In the genomic region with DNA sequence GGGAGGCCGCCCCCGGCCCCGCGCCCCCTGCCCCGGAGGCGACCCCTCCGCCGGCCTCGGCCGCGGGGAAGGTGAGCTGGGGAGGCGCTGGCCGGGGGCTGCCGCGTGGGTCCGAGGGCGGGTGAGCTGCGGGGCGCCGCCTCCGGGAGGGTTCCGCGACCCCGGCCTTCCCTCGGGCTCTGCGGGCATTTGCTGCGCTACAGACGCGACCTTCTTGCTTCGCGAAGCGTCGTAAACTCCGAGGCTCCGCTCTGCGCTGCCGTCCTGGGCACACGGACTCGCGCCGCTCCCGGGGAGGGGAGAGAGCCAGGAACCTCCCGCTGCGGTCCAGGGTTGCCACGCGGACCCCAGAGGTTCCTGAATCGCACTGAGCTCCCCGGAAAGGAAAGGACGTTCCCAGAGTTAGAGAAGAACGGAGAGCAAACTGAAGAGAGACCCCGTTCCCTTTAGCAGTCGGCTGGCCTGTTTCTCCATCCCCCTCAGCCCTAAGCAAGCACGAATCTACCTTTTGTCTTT, we compare ENCODE assay signal across 2 cellular contexts.
TF ChIP-seq lines count a peak whose summit lies in the region.

No MANE protein-coding gene starts in this region.

TF ChIP-seq in K562, 482 proteins besides CTCF, POLR2A, EP300 and RAD21 (continued from another document):
- TF ChIP-seq, protein P1, sequence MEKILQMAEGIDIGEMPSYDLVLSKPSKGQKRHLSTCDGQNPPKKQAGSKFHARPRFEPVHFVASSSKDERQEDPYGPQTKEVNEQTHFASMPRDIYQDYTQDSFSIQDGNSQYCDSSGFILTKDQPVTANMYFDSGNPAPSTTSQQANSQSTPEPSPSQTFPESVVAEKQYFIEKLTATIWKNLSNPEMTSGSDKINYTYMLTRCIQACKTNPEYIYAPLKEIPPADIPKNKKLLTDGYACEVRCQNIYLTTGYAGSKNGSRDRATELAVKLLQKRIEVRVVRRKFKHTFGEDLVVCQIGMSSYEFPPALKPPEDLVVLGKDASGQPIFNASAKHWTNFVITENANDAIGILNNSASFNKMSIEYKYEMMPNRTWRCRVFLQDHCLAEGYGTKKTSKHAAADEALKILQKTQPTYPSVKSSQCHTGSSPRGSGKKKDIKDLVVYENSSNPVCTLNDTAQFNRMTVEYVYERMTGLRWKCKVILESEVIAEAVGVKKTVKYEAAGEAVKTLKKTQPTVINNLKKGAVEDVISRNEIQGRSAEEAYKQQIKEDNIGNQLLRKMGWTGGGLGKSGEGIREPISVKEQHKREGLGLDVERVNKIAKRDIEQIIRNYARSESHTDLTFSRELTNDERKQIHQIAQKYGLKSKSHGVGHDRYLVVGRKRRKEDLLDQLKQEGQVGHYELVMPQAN (IDR thresholded peaks at IDR 0.05; ENCODE audit: borderline replicate concordance) = peak; percentile 62
- TF ChIP-seq MXI1 (IDR thresholded peaks at IDR 0.05; ENCODE audit: low read depth, low read length) = 0 out of 2 replicates have a peak, but pooled peaks have one; percentile 7
- TF ChIP-seq ZBTB8A (IDR thresholded peaks at IDR 0.05; ENCODE audit: partially characterized antibody) = no peak
- 0 out of 2 replicates have a peak, but pooled peaks have one; percentile 53 for TF ChIP-seq LARP7 (IDR thresholded peaks at IDR 0.05)
- TF ChIP-seq PHF8 (IDR thresholded peaks at IDR 0.05; ENCODE audit: borderline replicate concordance, low read length) = peak; percentile 17; the same call in 1 of the 2 replicates
- TF ChIP-seq, protein P2, sequence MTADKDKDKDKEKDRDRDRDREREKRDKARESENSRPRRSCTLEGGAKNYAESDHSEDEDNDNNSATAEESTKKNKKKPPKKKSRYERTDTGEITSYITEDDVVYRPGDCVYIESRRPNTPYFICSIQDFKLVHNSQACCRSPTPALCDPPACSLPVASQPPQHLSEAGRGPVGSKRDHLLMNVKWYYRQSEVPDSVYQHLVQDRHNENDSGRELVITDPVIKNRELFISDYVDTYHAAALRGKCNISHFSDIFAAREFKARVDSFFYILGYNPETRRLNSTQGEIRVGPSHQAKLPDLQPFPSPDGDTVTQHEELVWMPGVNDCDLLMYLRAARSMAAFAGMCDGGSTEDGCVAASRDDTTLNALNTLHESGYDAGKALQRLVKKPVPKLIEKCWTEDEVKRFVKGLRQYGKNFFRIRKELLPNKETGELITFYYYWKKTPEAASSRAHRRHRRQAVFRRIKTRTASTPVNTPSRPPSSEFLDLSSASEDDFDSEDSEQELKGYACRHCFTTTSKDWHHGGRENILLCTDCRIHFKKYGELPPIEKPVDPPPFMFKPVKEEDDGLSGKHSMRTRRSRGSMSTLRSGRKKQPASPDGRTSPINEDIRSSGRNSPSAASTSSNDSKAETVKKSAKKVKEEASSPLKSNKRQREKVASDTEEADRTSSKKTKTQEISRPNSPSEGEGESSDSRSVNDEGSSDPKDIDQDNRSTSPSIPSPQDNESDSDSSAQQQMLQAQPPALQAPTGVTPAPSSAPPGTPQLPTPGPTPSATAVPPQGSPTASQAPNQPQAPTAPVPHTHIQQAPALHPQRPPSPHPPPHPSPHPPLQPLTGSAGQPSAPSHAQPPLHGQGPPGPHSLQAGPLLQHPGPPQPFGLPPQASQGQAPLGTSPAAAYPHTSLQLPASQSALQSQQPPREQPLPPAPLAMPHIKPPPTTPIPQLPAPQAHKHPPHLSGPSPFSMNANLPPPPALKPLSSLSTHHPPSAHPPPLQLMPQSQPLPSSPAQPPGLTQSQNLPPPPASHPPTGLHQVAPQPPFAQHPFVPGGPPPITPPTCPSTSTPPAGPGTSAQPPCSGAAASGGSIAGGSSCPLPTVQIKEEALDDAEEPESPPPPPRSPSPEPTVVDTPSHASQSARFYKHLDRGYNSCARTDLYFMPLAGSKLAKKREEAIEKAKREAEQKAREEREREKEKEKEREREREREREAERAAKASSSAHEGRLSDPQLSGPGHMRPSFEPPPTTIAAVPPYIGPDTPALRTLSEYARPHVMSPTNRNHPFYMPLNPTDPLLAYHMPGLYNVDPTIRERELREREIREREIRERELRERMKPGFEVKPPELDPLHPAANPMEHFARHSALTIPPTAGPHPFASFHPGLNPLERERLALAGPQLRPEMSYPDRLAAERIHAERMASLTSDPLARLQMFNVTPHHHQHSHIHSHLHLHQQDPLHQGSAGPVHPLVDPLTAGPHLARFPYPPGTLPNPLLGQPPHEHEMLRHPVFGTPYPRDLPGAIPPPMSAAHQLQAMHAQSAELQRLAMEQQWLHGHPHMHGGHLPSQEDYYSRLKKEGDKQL (CRISPR knock-in tag; IDR thresholded peaks at IDR 0.05; ENCODE audit: borderline replicate concordance) = 0 out of 2 replicates have a peak, but pooled peaks have one; percentile 55
- TF ChIP-seq RBBP5 (IDR thresholded peaks at IDR 0.05; ENCODE audit: borderline replicate concordance, insufficient read depth, low read length, poor library complexity, severe bottlenecking) = peak; percentile 34
- TF ChIP-seq SAFB (IDR thresholded peaks at IDR 0.05; ENCODE audit: borderline replicate concordance, low read depth, low read length) = 0 out of 2 replicates have a peak, but pooled peaks have one; percentile 2
- 0 out of 2 replicates have a peak, but pooled peaks have one; percentile 24 for TF ChIP-seq SMC3 (conservative IDR thresholded peaks at IDR 0.05; ENCODE audit: insufficient read depth, low read depth, low read length)
- TF ChIP-seq ZNF232 (CRISPR knock-in tag; IDR thresholded peaks at IDR 0.05) = 0 out of 2 replicates have a peak, but pooled peaks have one; percentile 6
- peak; percentile 1 for TF ChIP-seq PCBP1 (IDR thresholded peaks at IDR 0.05; ENCODE audit: low read depth, low read length, poor library complexity, severe bottlenecking)
- TF ChIP-seq FOXA3 (CRISPR knock-in tag; conservative IDR thresholded peaks at IDR 0.05 in 1 of 2, IDR thresholded peaks at IDR 0.05 in 1 of 2) = peak in 1 of 2 experiments; percentile 30; a peak in 1 of 4 replicates
- TF ChIP-seq SRSF7 (optimal IDR thresholded peaks at IDR 0.05; ENCODE audit: low read depth, low read length) = no peak
- peak; percentile 9 for TF ChIP-seq FUS (optimal IDR thresholded peaks at IDR 0.05; ENCODE audit: low read depth, low read length)
- 0 out of 2 replicates have a peak, but pooled peaks have one; percentile 7 for TF ChIP-seq ZNF76 (CRISPR knock-in tag; IDR thresholded peaks at IDR 0.05; ENCODE audit: borderline replicate concordance)

TF ChIP-seq in HepG2, 621 proteins besides CTCF, POLR2A, EP300 and RAD21 (continued from another document and continues in another):
- TF ChIP-seq, protein P3, sequence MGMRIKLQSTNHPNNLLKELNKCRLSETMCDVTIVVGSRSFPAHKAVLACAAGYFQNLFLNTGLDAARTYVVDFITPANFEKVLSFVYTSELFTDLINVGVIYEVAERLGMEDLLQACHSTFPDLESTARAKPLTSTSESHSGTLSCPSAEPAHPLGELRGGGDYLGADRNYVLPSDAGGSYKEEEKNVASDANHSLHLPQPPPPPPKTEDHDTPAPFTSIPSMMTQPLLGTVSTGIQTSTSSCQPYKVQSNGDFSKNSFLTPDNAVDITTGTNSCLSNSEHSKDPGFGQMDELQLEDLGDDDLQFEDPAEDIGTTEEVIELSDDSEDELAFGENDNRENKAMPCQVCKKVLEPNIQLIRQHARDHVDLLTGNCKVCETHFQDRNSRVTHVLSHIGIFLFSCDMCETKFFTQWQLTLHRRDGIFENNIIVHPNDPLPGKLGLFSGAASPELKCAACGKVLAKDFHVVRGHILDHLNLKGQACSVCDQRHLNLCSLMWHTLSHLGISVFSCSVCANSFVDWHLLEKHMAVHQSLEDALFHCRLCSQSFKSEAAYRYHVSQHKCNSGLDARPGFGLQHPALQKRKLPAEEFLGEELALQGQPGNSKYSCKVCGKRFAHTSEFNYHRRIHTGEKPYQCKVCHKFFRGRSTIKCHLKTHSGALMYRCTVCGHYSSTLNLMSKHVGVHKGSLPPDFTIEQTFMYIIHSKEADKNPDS (CRISPR knock-in tag; IDR thresholded peaks at IDR 0.05) = 0 out of 2 replicates have a peak, but pooled peaks have one; percentile 30
- TF ChIP-seq, protein P4, sequence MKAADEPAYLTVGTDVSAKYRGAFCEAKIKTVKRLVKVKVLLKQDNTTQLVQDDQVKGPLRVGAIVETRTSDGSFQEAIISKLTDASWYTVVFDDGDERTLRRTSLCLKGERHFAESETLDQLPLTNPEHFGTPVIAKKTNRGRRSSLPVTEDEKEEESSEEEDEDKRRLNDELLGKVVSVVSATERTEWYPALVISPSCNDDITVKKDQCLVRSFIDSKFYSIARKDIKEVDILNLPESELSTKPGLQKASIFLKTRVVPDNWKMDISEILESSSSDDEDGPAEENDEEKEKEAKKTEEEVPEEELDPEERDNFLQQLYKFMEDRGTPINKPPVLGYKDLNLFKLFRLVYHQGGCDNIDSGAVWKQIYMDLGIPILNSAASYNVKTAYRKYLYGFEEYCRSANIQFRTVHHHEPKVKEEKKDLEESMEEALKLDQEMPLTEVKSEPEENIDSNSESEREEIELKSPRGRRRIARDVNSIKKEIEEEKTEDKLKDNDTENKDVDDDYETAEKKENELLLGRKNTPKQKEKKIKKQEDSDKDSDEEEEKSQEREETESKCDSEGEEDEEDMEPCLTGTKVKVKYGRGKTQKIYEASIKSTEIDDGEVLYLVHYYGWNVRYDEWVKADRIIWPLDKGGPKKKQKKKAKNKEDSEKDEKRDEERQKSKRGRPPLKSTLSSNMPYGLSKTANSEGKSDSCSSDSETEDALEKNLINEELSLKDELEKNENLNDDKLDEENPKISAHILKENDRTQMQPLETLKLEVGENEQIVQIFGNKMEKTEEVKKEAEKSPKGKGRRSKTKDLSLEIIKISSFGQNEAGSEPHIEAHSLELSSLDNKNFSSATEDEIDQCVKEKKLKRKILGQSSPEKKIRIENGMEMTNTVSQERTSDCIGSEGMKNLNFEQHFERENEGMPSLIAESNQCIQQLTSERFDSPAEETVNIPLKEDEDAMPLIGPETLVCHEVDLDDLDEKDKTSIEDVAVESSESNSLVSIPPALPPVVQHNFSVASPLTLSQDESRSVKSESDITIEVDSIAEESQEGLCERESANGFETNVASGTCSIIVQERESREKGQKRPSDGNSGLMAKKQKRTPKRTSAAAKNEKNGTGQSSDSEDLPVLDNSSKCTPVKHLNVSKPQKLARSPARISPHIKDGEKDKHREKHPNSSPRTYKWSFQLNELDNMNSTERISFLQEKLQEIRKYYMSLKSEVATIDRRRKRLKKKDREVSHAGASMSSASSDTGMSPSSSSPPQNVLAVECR (CRISPR knock-in tag; IDR thresholded peaks at IDR 0.05; ENCODE audit: borderline replicate concordance) = peak; percentile 17
- 0 out of 2 replicates have a peak, but pooled peaks have one; percentile 12 for TF ChIP-seq ZNF510 (CRISPR knock-in tag; IDR thresholded peaks at IDR 0.05; ENCODE audit: low read depth)
- TF ChIP-seq, protein P5, sequence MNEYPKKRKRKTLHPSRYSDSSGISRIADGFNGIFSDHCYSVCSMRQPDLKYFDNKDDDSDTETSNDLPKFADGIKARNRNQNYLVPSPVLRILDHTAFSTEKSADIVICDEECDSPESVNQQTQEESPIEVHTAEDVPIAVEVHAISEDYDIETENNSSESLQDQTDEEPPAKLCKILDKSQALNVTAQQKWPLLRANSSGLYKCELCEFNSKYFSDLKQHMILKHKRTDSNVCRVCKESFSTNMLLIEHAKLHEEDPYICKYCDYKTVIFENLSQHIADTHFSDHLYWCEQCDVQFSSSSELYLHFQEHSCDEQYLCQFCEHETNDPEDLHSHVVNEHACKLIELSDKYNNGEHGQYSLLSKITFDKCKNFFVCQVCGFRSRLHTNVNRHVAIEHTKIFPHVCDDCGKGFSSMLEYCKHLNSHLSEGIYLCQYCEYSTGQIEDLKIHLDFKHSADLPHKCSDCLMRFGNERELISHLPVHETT (CRISPR knock-in tag; conservative IDR thresholded peaks at IDR 0.05) = no peak
- peak; percentile 5; the same call in 1 of the 2 replicates for TF ChIP-seq ZNF160 (CRISPR knock-in tag; IDR thresholded peaks at IDR 0.05)
- no peak for TF ChIP-seq ZNF382 (CRISPR knock-in tag; IDR thresholded peaks at IDR 0.05; ENCODE audit: borderline replicate concordance)
- no peak; the same call in 1 of the 2 replicates for TF ChIP-seq ZNF274 (CRISPR knock-in tag; IDR thresholded peaks at IDR 0.05)
- TF ChIP-seq RBFOX2 (IDR thresholded peaks at IDR 0.05; ENCODE audit: low read depth, low read length) = 0 out of 2 replicates have a peak, but pooled peaks have one; percentile 11
- TF ChIP-seq, protein P6, sequence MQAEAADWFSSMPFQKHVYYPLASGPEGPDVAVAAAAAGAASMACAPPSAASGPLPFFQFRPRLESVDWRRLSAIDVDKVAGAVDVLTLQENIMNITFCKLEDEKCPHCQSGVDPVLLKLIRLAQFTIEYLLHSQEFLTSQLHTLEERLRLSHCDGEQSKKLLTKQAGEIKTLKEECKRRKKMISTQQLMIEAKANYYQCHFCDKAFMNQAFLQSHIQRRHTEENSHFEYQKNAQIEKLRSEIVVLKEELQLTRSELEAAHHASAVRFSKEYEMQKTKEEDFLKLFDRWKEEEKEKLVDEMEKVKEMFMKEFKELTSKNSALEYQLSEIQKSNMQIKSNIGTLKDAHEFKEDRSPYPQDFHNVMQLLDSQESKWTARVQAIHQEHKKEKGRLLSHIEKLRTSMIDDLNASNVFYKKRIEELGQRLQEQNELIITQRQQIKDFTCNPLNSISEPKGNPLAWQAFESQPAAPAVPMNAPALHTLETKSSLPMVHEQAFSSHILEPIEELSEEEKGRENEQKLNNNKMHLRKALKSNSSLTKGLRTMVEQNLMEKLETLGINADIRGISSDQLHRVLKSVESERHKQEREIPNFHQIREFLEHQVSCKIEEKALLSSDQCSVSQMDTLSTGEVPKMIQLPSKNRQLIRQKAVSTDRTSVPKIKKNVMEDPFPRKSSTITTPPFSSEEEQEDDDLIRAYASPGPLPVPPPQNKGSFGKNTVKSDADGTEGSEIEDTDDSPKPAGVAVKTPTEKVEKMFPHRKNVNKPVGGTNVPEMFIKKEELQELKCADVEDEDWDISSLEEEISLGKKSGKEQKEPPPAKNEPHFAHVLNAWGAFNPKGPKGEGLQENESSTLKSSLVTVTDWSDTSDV (CRISPR knock-in tag; IDR thresholded peaks at IDR 0.05) = peak; percentile 25; the same call in 1 of the 2 replicates
- 0 out of 2 replicates have a peak, but pooled peaks have one; percentile 27 for TF ChIP-seq ZNF329 (CRISPR knock-in tag; IDR thresholded peaks at IDR 0.05; ENCODE audit: low read depth)
- TF ChIP-seq, protein P7, sequence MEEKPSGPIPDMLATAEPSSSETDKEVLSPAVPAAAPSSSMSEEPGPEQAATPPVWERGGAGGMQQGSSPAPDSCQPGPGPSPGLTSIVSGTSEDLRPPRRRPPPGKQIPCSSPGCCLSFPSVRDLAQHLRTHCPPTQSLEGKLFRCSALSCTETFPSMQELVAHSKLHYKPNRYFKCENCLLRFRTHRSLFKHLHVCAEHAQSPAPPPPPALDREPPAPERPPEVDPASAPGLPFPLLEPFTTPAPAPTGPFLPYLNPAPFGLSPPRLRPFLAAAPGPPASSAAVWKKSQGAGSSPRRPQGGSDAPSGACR (CRISPR knock-in tag; IDR thresholded peaks at IDR 0.05) = peak; percentile 3; the same call in 1 of the 2 replicates
- TF ChIP-seq PHF21A (CRISPR knock-in tag; IDR thresholded peaks at IDR 0.05) = no peak
- no peak for TF ChIP-seq ZBTB8A (CRISPR knock-in tag; IDR thresholded peaks at IDR 0.05; ENCODE audit: borderline replicate concordance, low read depth)
- TF ChIP-seq NRL (CRISPR knock-in tag; IDR thresholded peaks at IDR 0.05; ENCODE audit: borderline replicate concordance) = 0 out of 2 replicates have a peak, but pooled peaks have one; percentile 4
- no peak for TF ChIP-seq GTF2F1 (IDR thresholded peaks at IDR 0.05; ENCODE audit: low read length)
- TF ChIP-seq RFXAP (CRISPR knock-in tag; IDR thresholded peaks at IDR 0.05; ENCODE audit: borderline replicate concordance) = no peak
- no peak for TF ChIP-seq RFXANK (CRISPR knock-in tag; IDR thresholded peaks at IDR 0.05)
- TF ChIP-seq ZNF383 (CRISPR knock-in tag; IDR thresholded peaks at IDR 0.05; ENCODE audit: borderline replicate concordance) = 0 out of 2 replicates have a peak, but pooled peaks have one; percentile 10
- no peak for TF ChIP-seq ZKSCAN8 (CRISPR knock-in tag; IDR thresholded peaks at IDR 0.05; ENCODE audit: borderline replicate concordance)
- TF ChIP-seq RELA (CRISPR knock-in tag; IDR thresholded peaks at IDR 0.05) = 0 out of 2 replicates have a peak, but pooled peaks have one; percentile 6
